16 cellular contexts compared by ENCODE assay signal in genomic region chr17:2797226-2797625, GRCh38. TPM values are rescaled to one million over a fixed set of nuclear protein-coding genes. Genes with fewer than 3 reads are reported as not detected.
A peak's percentile ranks its signal among the peaks of the same experiment; 100 is the strongest.
DNase-seq lines count a peak whose midpoint lies in the region; ATAC-seq and TF ChIP-seq lines count a peak whose summit lies in the region.
"Had no signal": no experiment of that assay in that cellular context is flagged by ENCODE, and none has a peak within 500 bp of the region (broad histone marks: within the 10 kb centered on the region; RNA-seq: fewer than 3 reads in every experiment).

No MANE protein-coding gene starts in this region.

- DNase-seq in activated CD4-positive, alpha-beta T cell treated with anti-CD3 and anti-CD28 coated beads for 36 hours = no peak
- DNase-seq in activated CD4-positive, alpha-beta T cell treated with anti-CD3 and anti-CD28 coated beads, Interleukin-2, amount 50 U/mL, for 1 hour = no peak
- DNase-seq in GM12864 (ENCODE audit: low read depth) (no peak), colonic mucosa (peak; percentile 38), dedifferentiated amniotic fluid mesenchymal stem cell (ENCODE audit: extremely low spot score) (no peak), AG20443 (ENCODE audit: low spot score) (no peak), NCI-H2171 (lab: John Stamatoyannopoulos, UW) (no peak)
- DNase-seq: activated effector memory CD4-positive, alpha-beta T cell treated with anti-CD3 and anti-CD28 coated beads, Interleukin-2, amount 50 U/mL, for 16 hours; erythroblast; NCI-H146; NCI-H748 treated with DMSO at 0.1 percent for 48 hours; uterus; WERI-Rb-1 had no signal

- no peaks in the 10 kb centered on the region for H3K9me3 ChIP-seq in colonic mucosa
- no peaks in the 10 kb centered on the region for H3K9me3 ChIP-seq in neutrophil
- H3K9me3 ChIP-seq: uterus had no signal

- peaks cover 6% of the 10 kb centered on the region for H3K36me3 Mint-ChIP-seq in activated CD4-positive, alpha-beta T cell treated with anti-CD3 and anti-CD28 coated beads for 36 hours (ENCODE audit: low read depth)

- CTCF ChIA-PET in activated CD4-positive, alpha-beta T cell treated with anti-CD3 and anti-CD28 coated beads for 36 hours (lab: Charles Lee) = interaction anchor here (1.3 to 1.9 kb wide), 2 partner anchors 11 to 18 kb away, joined by 4 to 11 read pairs; no protein-coding TSS in a partner anchor

- peak overlapping the region; percentile 8 for H3K27ac ChIP-seq in colonic mucosa
- peak overlapping the region; percentile 99 for H3K27ac ChIP-seq in neutrophil
- H3K27ac ChIP-seq: cardiac muscle cell, uterus, WERI-Rb-1 had no signal

- H3K4me3 Mint-ChIP-seq in activated CD4-positive, alpha-beta T cell treated with anti-CD3 and anti-CD28 coated beads for 36 hours = peak overlapping the region; percentile 50

- no peak overlapping the region for H3K27ac Mint-ChIP-seq in activated CD4-positive, alpha-beta T cell treated with anti-CD3 and anti-CD28 coated beads for 36 hours

- H3K27me3 ChIP-seq in colonic mucosa = no peaks in the 10 kb centered on the region
- H3K27me3 ChIP-seq in neutrophil = no peaks in the 10 kb centered on the region
- H3K27me3 ChIP-seq: cardiac muscle cell, uterus had no signal

- intact Hi-C loops in activated CD4-positive, alpha-beta T cell treated with anti-CD3 and anti-CD28 coated beads for 36 hours (cut with DNase I, micrococcal nuclease) = no loop called here
- intact Hi-C loops in colonic mucosa (cut with DNase I) = no loop called here

- ATAC-seq in activated CD4-positive, alpha-beta T cell treated with anti-CD3 and anti-CD28 coated beads for 36 hours = no peak
- ATAC-seq: K562 had no signal

- H3K9ac ChIP-seq in colonic mucosa (ENCODE audit: low read depth in 2 of 2, low read length in 2 of 2) = peak overlapping the region; percentile 39 to 61

- H3K9me3 Mint-ChIP-seq in activated CD4-positive, alpha-beta T cell treated with anti-CD3 and anti-CD28 coated beads for 36 hours (ENCODE audit: low read depth) = no peaks in the 10 kb centered on the region

- H3K4me1 ChIP-seq in colonic mucosa (peaks cover 10% of the 10 kb centered on the region), neutrophil (ENCODE audit: control insufficient read depth in 1 of 2, insufficient read depth in 1 of 2, low read depth in 1 of 2, low read length in 1 of 2) (peaks cover 63 to 71% of the 10 kb centered on the region in 2 experiments)
- H3K4me1 ChIP-seq: uterus had no signal

- POLR2A ChIA-PET in activated CD4-positive, alpha-beta T cell treated with anti-CD3 and anti-CD28 coated beads for 36 hours (lab: Charles Lee) = interaction anchor here (1.8 kb wide), 1 partner anchor 17 kb away, joined by 6 read pairs; no protein-coding TSS in a partner anchor

- no peaks in the 10 kb centered on the region for H3K36me3 ChIP-seq in colonic mucosa
- H3K36me3 ChIP-seq in neutrophil = peaks cover 19% of the 10 kb centered on the region
- H3K36me3 ChIP-seq: cardiac muscle cell, uterus had no signal

- TF ChIP-seq CTCF in GM12864 (IDR thresholded peaks at IDR 0.05; ENCODE audit: low read depth, low read length, missing control alignments) (no peak), colonic mucosa (IDR thresholded peaks at IDR 0.05) (no peak), neutrophil (IDR thresholded peaks at IDR 0.05) (no peak)

- H3K27me3 Mint-ChIP-seq in activated CD4-positive, alpha-beta T cell treated with anti-CD3 and anti-CD28 coated beads for 36 hours = peaks cover 11% of the 10 kb centered on the region

- H3K4me3 ChIP-seq in GM12864 (ENCODE audit: low read depth, low read length) (peak overlapping the region; percentile 36; the same call in 1 of the 2 replicates), colonic mucosa (peak overlapping the region; percentile 32), neutrophil (ENCODE audit: low read depth in 1 of 2, low read length in 1 of 2) (peak overlapping the region; percentile 85 to 91)
- H3K4me3 ChIP-seq: cardiac muscle cell, K562, uterus had no signal

- peaks cover 63% of the 10 kb centered on the region for H3K4me1 Mint-ChIP-seq in activated CD4-positive, alpha-beta T cell treated with anti-CD3 and anti-CD28 coated beads for 36 hours

RNA-seq across cellular contexts. Expression of gene RAP1GAP2, which starts 1.0 kb away (rescaled TPM):
- under 1 TPM; 0.64 to 0.86 TPM for total RNA-seq in activated CD4-positive, alpha-beta T cell treated with anti-CD3 and anti-CD28 coated beads for 36 hours
- 10 to 100 TPM; 45.2 to 45.4 TPM for total RNA-seq in colonic mucosa

RNA-seq across cellular contexts. Expression of gene CCDC92B, which starts 47.8 kb away (rescaled TPM):
- not detected for total RNA-seq in activated CD4-positive, alpha-beta T cell treated with anti-CD3 and anti-CD28 coated beads for 36 hours
- total RNA-seq in colonic mucosa = 1 to 10 TPM in 1 of 2 donors, under 1 TPM in 1; 0.72 to 1.8 TPM
- total RNA-seq: K562 had no signal

Comparison
In these comparisons a context has a peak if more than half of its experiments do, and no peak if none do; other contexts are left out.
1. H3K4me3 ChIP-seq: peak in every context shown above with its lines; median percentile 88 in neutrophil; 36 in GM12864; 32 in colonic mucosa.
2. RNA of gene RAP1GAP2, which starts 1.0 kb away (total RNA-seq): 45.2 to 45.4 TPM in colonic mucosa; 0.64 to 0.86 TPM in activated CD4-positive, alpha-beta T cell treated with anti-CD3 and anti-CD28 coated beads for 36 hours; every median in the first group is over 10 times any median in the second.